In genomic region chr10:31321396-31321941, GRCh38 we compare ENCODE assay signal across 8 cellular contexts. TPM values are rescaled to one million over a fixed set of nuclear protein-coding genes. Genes with fewer than 3 reads are reported as not detected.
DNase-seq lines count a peak whose midpoint lies in the region; ATAC-seq, FAIRE-seq and TF ChIP-seq lines count a peak whose summit lies in the region.

No MANE protein-coding gene starts in this region.

- ATAC-seq in CD4-positive, alpha-beta T cell (ENCODE audit: poor library complexity) = peak; percentile 54
- ATAC-seq in activated T-helper 17 cell treated with anti-CD3 and anti-CD28 coated beads, Interleukin-2, amount 50 U/mL, for 72 hours (replicated peaks) = no peak
- no peak for ATAC-seq in stimulated activated naive CD8-positive, alpha-beta T cell treated with anti-CD3 and anti-CD28 coated beads, Interleukin-15, amount 100 ng/mL, for 72 hours
- ATAC-seq in GM19455 (IDR thresholded peaks at IDR 0.05; ENCODE audit: unreplicated experiment) = no peak

- H3K4me3 Mint-ChIP-seq in CD4-positive, alpha-beta T cell = peak overlapping the region; percentile 85
- H3K4me3 Mint-ChIP-seq in activated T-helper 17 cell treated with anti-CD3 and anti-CD28 coated beads, Interleukin-2, amount 50 U/mL, for 72 hours = peak overlapping the region; percentile 93
- peak overlapping the region; percentile 96 to 97 for H3K4me3 Mint-ChIP-seq in stimulated activated naive CD8-positive, alpha-beta T cell treated with anti-CD3 and anti-CD28 coated beads, Interleukin-15, amount 100 ng/mL, for 72 hours

- POLR2A ChIA-PET in CD4-positive, alpha-beta T cell (lab: Charles Lee) = interaction anchor here (0.6 to 4.7 kb wide), 8 partner anchors 20 to 620 kb away, joined by 3 to 27 read pairs (median 5); partner anchors contain the start of gene ZNF438

- no peaks in the 10 kb centered on the region for H3K9me3 Mint-ChIP-seq in CD4-positive, alpha-beta T cell
- no peaks in the 10 kb centered on the region for H3K9me3 Mint-ChIP-seq in activated T-helper 17 cell treated with anti-CD3 and anti-CD28 coated beads, Interleukin-2, amount 50 U/mL, for 72 hours
- no peaks in the 10 kb centered on the region for H3K9me3 Mint-ChIP-seq in stimulated activated naive CD8-positive, alpha-beta T cell treated with anti-CD3 and anti-CD28 coated beads, Interleukin-15, amount 100 ng/mL, for 72 hours

- H3K4me1 Mint-ChIP-seq in CD4-positive, alpha-beta T cell (ENCODE audit: low read depth) = peaks cover 67% of the 10 kb centered on the region
- H3K4me1 Mint-ChIP-seq in activated T-helper 17 cell treated with anti-CD3 and anti-CD28 coated beads, Interleukin-2, amount 50 U/mL, for 72 hours = peaks cover 34% of the 10 kb centered on the region
- H3K4me1 Mint-ChIP-seq in stimulated activated naive CD8-positive, alpha-beta T cell treated with anti-CD3 and anti-CD28 coated beads, Interleukin-15, amount 100 ng/mL, for 72 hours = peaks cover 49% of the 10 kb centered on the region

- H3K27ac Mint-ChIP-seq in CD4-positive, alpha-beta T cell = peak overlapping the region; percentile 88
- H3K27ac Mint-ChIP-seq in activated T-helper 17 cell treated with anti-CD3 and anti-CD28 coated beads, Interleukin-2, amount 50 U/mL, for 72 hours = peak overlapping the region; percentile 92
- peak overlapping the region; percentile 96 to 97 for H3K27ac Mint-ChIP-seq in stimulated activated naive CD8-positive, alpha-beta T cell treated with anti-CD3 and anti-CD28 coated beads, Interleukin-15, amount 100 ng/mL, for 72 hours

- H3K9ac ChIP-seq in iPS-18a (ENCODE audit: low read length) = no peak overlapping the region

- peak; percentile 1 to 76 (median 24) for DNase-seq in CD4-positive, alpha-beta T cell
- DNase-seq in HTR-8/SVneo (ENCODE audit: insufficient read length, low spot score) (no peak), NCI-H2081 treated with DMSO at 0.1 percent for 48 hours (lab: John Stamatoyannopoulos, UW) (no peak), SIG-M5 (lab: John Stamatoyannopoulos, UW) (no peak)
- DNase-seq in stimulated activated naive CD8-positive, alpha-beta T cell treated with anti-CD3 and anti-CD28 coated beads, Interleukin-15, amount 100 ng/mL, for 72 hours = peak; percentile 11 to 20

- H3K27me3 Mint-ChIP-seq in CD4-positive, alpha-beta T cell = no peaks in the 10 kb centered on the region
- no peaks in the 10 kb centered on the region for H3K27me3 Mint-ChIP-seq in activated T-helper 17 cell treated with anti-CD3 and anti-CD28 coated beads, Interleukin-2, amount 50 U/mL, for 72 hours
- no peaks in the 10 kb centered on the region for H3K27me3 Mint-ChIP-seq in stimulated activated naive CD8-positive, alpha-beta T cell treated with anti-CD3 and anti-CD28 coated beads, Interleukin-15, amount 100 ng/mL, for 72 hours

- no peak for TF ChIP-seq CTCF in CD4-positive, alpha-beta T cell (IDR thresholded peaks at IDR 0.05)

- FAIRE-seq in HTR-8/SVneo (lab: Jason Lieb, UNC) = peak; percentile 71

- no peaks in the 10 kb centered on the region for H3K9me3 ChIP-seq in CD4-positive, alpha-beta T cell (ENCODE audit: control insufficient read depth, low read length)
- H3K9me3 ChIP-seq in iPS-18a (ENCODE audit: control insufficient read depth, low read depth, low read length) = no peaks in the 10 kb centered on the region

- intact Hi-C loops in CD4-positive, alpha-beta T cell (cut with DNase I, micrococcal nuclease) = loop anchor here in 1 of 2 experiments (1.0 to 10.0 kb wide), 9 partner anchors 27 to 617 kb away; partner anchors contain the start of gene ARHGAP12

- peaks cover 7% of the 10 kb centered on the region for H3K4me1 ChIP-seq in iPS-18a (ENCODE audit: control insufficient read depth, low read depth, low read length)

- CTCF ChIA-PET in CD4-positive, alpha-beta T cell (lab: Charles Lee) = interaction anchor here (0.7 to 1.0 kb wide), 2 partner anchors 50 to 64 kb away, joined by 3 read pairs; no protein-coding TSS in a partner anchor

- no peaks in the 10 kb centered on the region for H3K27me3 ChIP-seq in CD4-positive, alpha-beta T cell (ENCODE audit: control insufficient read depth, insufficient read depth, low read length)
- H3K27me3 ChIP-seq in iPS-18a (ENCODE audit: control insufficient read depth, insufficient read depth, low read length) = peaks cover 76% of the 10 kb centered on the region

- peak overlapping the region; percentile 76 for H3K4me3 ChIP-seq in iPS-18a (ENCODE audit: low read length)

- peaks cover 29% of the 10 kb centered on the region for H3K36me3 Mint-ChIP-seq in CD4-positive, alpha-beta T cell (ENCODE audit: low read depth)
- H3K36me3 Mint-ChIP-seq in activated T-helper 17 cell treated with anti-CD3 and anti-CD28 coated beads, Interleukin-2, amount 50 U/mL, for 72 hours (ENCODE audit: low read depth) = peaks cover 32% of the 10 kb centered on the region

- peak overlapping the region; percentile 98 for H3K27ac ChIP-seq in CD4-positive, alpha-beta T cell (ENCODE audit: low read depth, low read length)
- no peak overlapping the region for H3K27ac ChIP-seq in iPS-18a (ENCODE audit: low read length)

- H3K36me3 ChIP-seq in iPS-18a (ENCODE audit: control insufficient read depth, low read depth, low read length) = no peaks in the 10 kb centered on the region

RNA-seq across cellular contexts. Expression of gene ZEB1, which starts 2.5 kb away (rescaled TPM):
- 100 to 1,000 TPM; 132 to 134 TPM for total RNA-seq in CD4-positive, alpha-beta T cell
- total RNA-seq in activated T-helper 17 cell treated with anti-CD3 and anti-CD28 coated beads, Interleukin-2, amount 50 U/mL, for 72 hours = 10 to 100 TPM; 46.5 to 49.2 TPM

Comparison
In these comparisons a context has a peak if more than half of its experiments do, and no peak if none do; other contexts are left out.
1. DNase-seq: peak in CD4-positive, alpha-beta T cell (10 of 10) and stimulated activated naive CD8-positive, alpha-beta T cell treated with anti-CD3 and anti-CD28 coated beads, Interleukin-15, amount 100 ng/mL, for 72 hours (2 of 2); none in HTR-8/SVneo (single experiment), NCI-H2081 treated with DMSO at 0.1 percent for 48 hours (single experiment) and SIG-M5 (single experiment).
2. Peak in every context shown above with its lines, with median percentiles within 50 percentile points of each other: H3K27ac Mint-ChIP-seq and H3K4me3 Mint-ChIP-seq.